Comparison of ENCODE assay signal across 13 cellular contexts in genomic region chr11:114171257-114172054, GRCh38.
A peak's percentile ranks its signal among the peaks of the same experiment; 100 is the strongest.
DNase-seq lines count a peak whose midpoint lies in the region; ATAC-seq, FAIRE-seq and TF ChIP-seq lines count a peak whose summit lies in the region.
"Had no signal": no experiment of that assay in that cellular context is flagged by ENCODE, and none has a peak within 500 bp of the region (broad histone marks: within the 10 kb centered on the region; RNA-seq: fewer than 3 reads in every experiment).

No MANE protein-coding gene starts in this region.

- no peak for TF ChIP-seq CTCF in left ventricle myocardium inferior (IDR thresholded peaks at IDR 0.05; ENCODE audit: borderline replicate concordance)
- no peak for TF ChIP-seq CTCF in psoas muscle (IDR thresholded peaks at IDR 0.05)

- peak overlapping the region in 2 of 11 experiments; percentile 26 to 29; a peak in 3 of 22 replicates for H3K9ac ChIP-seq in BLaER1 treated with 17β-estradiol and CSF1 and Interleukin-3, amounts not matched to agents 10 nM and 100 nM

- POLR2A ChIA-PET in activated CD8-positive, alpha-beta T cell treated with anti-CD3 and anti-CD28 coated beads, Interleukin-2, amount 10 ng/mL, durations not matched to agents 7 days and 5 days (lab: Charles Lee), result interaction anchor here (0.7 to 2.5 kb wide), 4 partner anchors 8 to 12 kb away, joined by 3 to 18 read pairs (median 5); no protein-coding TSS in a partner anchor

- no peaks in the 10 kb centered on the region for H3K9me3 ChIP-seq in BLaER1 treated with 17β-estradiol and CSF1 and Interleukin-3, amounts not matched to agents 10 nM and 100 nM (replicated peaks in 1 of 11)
- H3K9me3 ChIP-seq in left ventricle myocardium inferior (replicated peaks) (no peaks in the 10 kb centered on the region), psoas muscle (no peaks in the 10 kb centered on the region)

- peaks cover 16% of the 10 kb centered on the region for H3K36me3 Mint-ChIP-seq in activated CD8-positive, alpha-beta T cell treated with anti-CD3 and anti-CD28 coated beads, Interleukin-2, amount 10 ng/mL, durations not matched to agents 7 days and 5 days (ENCODE audit: low read depth)

- 16 to 28% (median 18%) methylated on average over 15 of the region's 15 CpGs for WGBS in psoas muscle, 3 donors

- CTCF ChIA-PET in activated CD8-positive, alpha-beta T cell treated with anti-CD3 and anti-CD28 coated beads, Interleukin-2, amount 10 ng/mL, durations not matched to agents 7 days and 5 days (lab: Charles Lee), result interaction anchor here (0.8 to 9.5 kb wide), 6 partner anchors 10 to 136 kb away, joined by 3 to 89 read pairs (median 5); no protein-coding TSS in a partner anchor

- intact Hi-C loops in left ventricle myocardium inferior (cut with micrococcal nuclease) (loop anchor here (10.0 kb wide), 2 partner anchors 83 to 97 kb away; no protein-coding TSS in a partner anchor), psoas muscle (cut with DNase I) (loop anchor here (2.0 to 5.0 kb wide), 2 partner anchors 109 to 111 kb away; no protein-coding TSS in a partner anchor)

- H3K27me3 ChIP-seq in BLaER1 treated with 17β-estradiol and CSF1 and Interleukin-3, amounts not matched to agents 10 nM and 100 nM, result peaks cover 0 to 100% (median 8%) of the 10 kb centered on the region in 11 experiments; a peak in 11 of 22 replicates
- H3K27me3 ChIP-seq in left ventricle myocardium inferior (ENCODE audit: low read depth), result no peaks in the 10 kb centered on the region
- no peaks in the 10 kb centered on the region for H3K27me3 ChIP-seq in psoas muscle (ENCODE audit: insufficient read depth in 3 of 3, low read length in 2 of 3)

- no peaks in the 10 kb centered on the region for H3K27me3 Mint-ChIP-seq in activated CD8-positive, alpha-beta T cell treated with anti-CD3 and anti-CD28 coated beads, Interleukin-2, amount 10 ng/mL, durations not matched to agents 7 days and 5 days (ENCODE audit: low read depth)

- H3K9me3 Mint-ChIP-seq in activated CD8-positive, alpha-beta T cell treated with anti-CD3 and anti-CD28 coated beads, Interleukin-2, amount 10 ng/mL, durations not matched to agents 7 days and 5 days (ENCODE audit: insufficient read depth), result no peaks in the 10 kb centered on the region

- peaks cover 18 to 85% (median 73%) of the 10 kb centered on the region in 10 experiments for H3K4me1 ChIP-seq in BLaER1 treated with 17β-estradiol and CSF1 and Interleukin-3, amounts not matched to agents 10 nM and 100 nM
- peaks cover 100% of the 10 kb centered on the region for H3K4me1 ChIP-seq in left ventricle myocardium inferior
- peaks cover 98% of the 10 kb centered on the region for H3K4me1 ChIP-seq in psoas muscle

- no peak for TF ChIP-seq POLR2A in GM12892 (IDR thresholded peaks at IDR 0.05; ENCODE audit: low read depth, low read length)

- peak overlapping the region; percentile 89 for H3K27ac Mint-ChIP-seq in activated CD8-positive, alpha-beta T cell treated with anti-CD3 and anti-CD28 coated beads, Interleukin-2, amount 10 ng/mL, durations not matched to agents 7 days and 5 days

- no peaks in the 10 kb centered on the region for H3K36me3 ChIP-seq in BLaER1 treated with 17β-estradiol and CSF1 and Interleukin-3, amounts not matched to agents 10 nM and 100 nM
- H3K36me3 ChIP-seq in left ventricle myocardium inferior (no peaks in the 10 kb centered on the region), psoas muscle (ENCODE audit: insufficient read depth in 1 of 2, low read depth in 1 of 2) (no peaks in the 10 kb centered on the region)

- no peak overlapping the region for H3K4me3 ChIP-seq in BLaER1 treated with 17β-estradiol and CSF1 and Interleukin-3, amounts not matched to agents 10 nM and 100 nM
- H3K4me3 ChIP-seq in left ventricle myocardium inferior (peak overlapping the region; percentile 38), psoas muscle (peak overlapping the region; percentile 42)

- FAIRE-seq in GM12892 (lab: Jason Lieb, UNC), result no peak
- FAIRE-seq: GM18507 had no signal

- no peak for ATAC-seq in activated CD8-positive, alpha-beta T cell treated with anti-CD3 and anti-CD28 coated beads, Interleukin-2, amount 10 ng/mL, durations not matched to agents 7 days and 5 days
- ATAC-seq in psoas muscle, result peak; percentile 39 to 78 (median 67)

- H3K27ac ChIP-seq in BLaER1 treated with 17β-estradiol and CSF1 and Interleukin-3, amounts not matched to agents 10 nM and 100 nM, result no peak overlapping the region
- H3K27ac ChIP-seq in left ventricle myocardium inferior (replicated peaks) (peak overlapping the region; percentile 100), psoas muscle (peak overlapping the region; percentile 99)

- H3K4me2 ChIP-seq in BLaER1 treated with 17β-estradiol and CSF1 and Interleukin-3, amounts not matched to agents 10 nM and 100 nM, result peak overlapping the region in 9 of 11 experiments; percentile 7 to 92 (median 77); a peak in 17 of 22 replicates

- H3K4me1 Mint-ChIP-seq in activated CD8-positive, alpha-beta T cell treated with anti-CD3 and anti-CD28 coated beads, Interleukin-2, amount 10 ng/mL, durations not matched to agents 7 days and 5 days (ENCODE audit: low read depth), result peaks cover 91% of the 10 kb centered on the region

- no peak for DNase-seq in activated CD8-positive, alpha-beta T cell treated with anti-CD3 and anti-CD28 coated beads, Interleukin-2, amount 10 ng/mL, durations not matched to agents 7 days and 5 days
- DNase-seq in left ventricle myocardium inferior, result peak; percentile 96
- peak; percentile 98 to 99 for DNase-seq in psoas muscle
- DNase-seq in GM12892 (ENCODE audit: insufficient read length), result no peak
- no peak for DNase-seq in NCI-H1930 (lab: John Stamatoyannopoulos, UW)
- DNase-seq in activated CD8-positive, alpha-beta memory T cell treated with anti-CD3 and anti-CD28 coated beads for 24 hours, result no peak
- no peak for DNase-seq in HK-2 (ENCODE audit: unreplicated experiment)
- DNase-seq: H7; IMR-90; occipital lobe; stimulated activated naive CD4-positive, alpha-beta T cell treated with Interleukin-2 at 50 U/mL for 16 hours had no signal

- H4K20me1 ChIP-seq in BLaER1 treated with 17β-estradiol and CSF1 and Interleukin-3, amounts not matched to agents 10 nM and 100 nM, result peaks cover 0 to 89% (median 15%) of the 10 kb centered on the region in 11 experiments; a peak in 12 of 22 replicates

- H3K4me3 Mint-ChIP-seq in activated CD8-positive, alpha-beta T cell treated with anti-CD3 and anti-CD28 coated beads, Interleukin-2, amount 10 ng/mL, durations not matched to agents 7 days and 5 days, result no peak overlapping the region

Comparison
In these comparisons a context has a peak if more than half of its experiments do, and no peak if none do; other contexts are left out.
1. H3K27ac ChIP-seq: peak in left ventricle myocardium inferior (single experiment) and psoas muscle (single experiment); none in BLaER1 treated with 17β-estradiol and CSF1 and Interleukin-3, amounts not matched to agents 10 nM and 100 nM (0 of 11).
2. H3K4me3 ChIP-seq: peak in left ventricle myocardium inferior (single experiment) and psoas muscle (single experiment); none in BLaER1 treated with 17β-estradiol and CSF1 and Interleukin-3, amounts not matched to agents 10 nM and 100 nM (0 of 10).
3. DNase-seq: peak in left ventricle myocardium inferior (single experiment) and psoas muscle (2 of 2); none in activated CD8-positive, alpha-beta T cell treated with anti-CD3 and anti-CD28 coated beads, Interleukin-2, amount 10 ng/mL, durations not matched to agents 7 days and 5 days (single experiment), GM12892 (single experiment), NCI-H1930 (0 of 2), activated CD8-positive, alpha-beta memory T cell treated with anti-CD3 and anti-CD28 coated beads for 24 hours (single experiment) and HK-2 (single experiment).